Comparison of ENCODE assay signal across 10 cellular contexts in the genomic region with DNA sequence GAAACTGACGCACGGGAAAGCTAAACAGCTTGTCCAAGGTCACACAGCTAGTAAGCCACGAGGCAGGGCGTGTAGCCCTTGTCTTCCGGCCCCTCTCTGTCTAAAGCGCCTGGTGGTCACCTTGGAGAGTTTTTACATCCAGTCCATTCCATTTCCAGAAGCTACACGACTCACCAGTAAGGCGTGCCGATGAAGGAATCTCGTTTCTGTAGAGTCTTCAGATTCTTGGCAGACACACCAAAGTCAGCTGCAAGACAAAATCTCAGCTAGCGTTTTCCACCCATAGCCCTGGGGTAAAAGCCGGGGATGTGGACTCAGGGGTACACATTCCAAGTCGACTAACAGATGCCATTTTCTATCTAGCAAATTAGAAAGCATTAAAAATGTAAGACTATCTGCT.
DNase-seq lines count a peak whose midpoint lies in the region; ATAC-seq and TF ChIP-seq lines count a peak whose summit lies in the region.
"Had no signal": no experiment of that assay in that cellular context is flagged by ENCODE, and none has a peak within 500 bp of the region (broad histone marks: within the 10 kb centered on the region; RNA-seq: fewer than 3 reads in every experiment).

No MANE protein-coding gene starts in this region.

- H3K4me3 Mint-ChIP-seq in natural killer cell treated with Interleukin-12 subunit alpha and Interleukin-12 subunit beta and Interleukin-15 and Interleukin-18, amount 100 ng/mL, for 72 hours, result peak overlapping the region; percentile 17

- H3K9me2 ChIP-seq in OCI-LY1 (ENCODE audit: low read depth, low read length), result no peaks in the 10 kb centered on the region

- H3K9me3 ChIP-seq in BLaER1 treated with 17β-estradiol and CSF1 and Interleukin-3, amounts not matched to agents 10 nM and 100 nM (replicated peaks in 1 of 11), result no peaks in the 10 kb centered on the region
- H3K9me3 ChIP-seq in OCI-LY1 (ENCODE audit: low read length), result no peaks in the 10 kb centered on the region

- peaks cover 41 to 89% (median 60%) of the 10 kb centered on the region in 11 experiments for H3K36me3 ChIP-seq in BLaER1 treated with 17β-estradiol and CSF1 and Interleukin-3, amounts not matched to agents 10 nM and 100 nM
- H3K36me3 ChIP-seq in OCI-LY1 (ENCODE audit: insufficient read depth, low read length), result peaks cover 29% of the 10 kb centered on the region; the same call in 1 of the 2 replicates

- H3F3A ChIP-seq in OCI-LY1 (ENCODE audit: insufficient read depth, low read length), result 0 out of 2 replicates have a peak, but pooled peaks cover 6% of the 10 kb centered on the region

- peak overlapping the region; percentile 30 to 99 (median 57); a peak in 21 of 22 replicates for H3K4me2 ChIP-seq in BLaER1 treated with 17β-estradiol and CSF1 and Interleukin-3, amounts not matched to agents 10 nM and 100 nM
- peak overlapping the region; percentile 64 for H3K4me2 ChIP-seq in OCI-LY1 (ENCODE audit: low read length)

- peaks cover 57 to 97% (median 62%) of the 10 kb centered on the region in 10 experiments for H3K4me1 ChIP-seq in BLaER1 treated with 17β-estradiol and CSF1 and Interleukin-3, amounts not matched to agents 10 nM and 100 nM
- H3K4me1 ChIP-seq in OCI-LY1 (ENCODE audit: insufficient read depth, low read length, severe bottlenecking), result peaks cover 40% of the 10 kb centered on the region
- H3K4me1 ChIP-seq: parathyroid adenoma had no signal

- no peak overlapping the region for H3K4me3 ChIP-seq in BLaER1 treated with 17β-estradiol and CSF1 and Interleukin-3, amounts not matched to agents 10 nM and 100 nM
- H3K4me3 ChIP-seq in OCI-LY1 (ENCODE audit: low read depth, low read length, poor library complexity, severe bottlenecking) (peak overlapping the region; percentile 42), choroid plexus epithelial cell (ENCODE audit: low read depth, low read length) (no peak overlapping the region)

- peak overlapping the region in 10 of 11 experiments; percentile 2 to 32 (median 22); a peak in 12 of 22 replicates for H3K9ac ChIP-seq in BLaER1 treated with 17β-estradiol and CSF1 and Interleukin-3, amounts not matched to agents 10 nM and 100 nM
- H3K9ac ChIP-seq in OCI-LY1 (ENCODE audit: low read length), result peak overlapping the region; percentile 28; the same call in 1 of the 2 replicates
- H3K9ac ChIP-seq: parathyroid adenoma had no signal

- peak; percentile 89 for DNase-seq in choroid plexus epithelial cell (ENCODE audit: low read depth)
- no peak for DNase-seq in natural killer cell treated with Interleukin-12 subunit alpha and Interleukin-12 subunit beta and Interleukin-15 and Interleukin-18, amount 100 ng/mL, for 72 hours (ENCODE audit: low spot score)
- DNase-seq in NCI-H1930 (lab: John Stamatoyannopoulos, UW), result no peak
- DNase-seq in occipital lobe (lab: John Stamatoyannopoulos, UW), result no peak
- DNase-seq in left ventricle myocardium superior, result no peak
- DNase-seq: NCI-H187 treated with DMSO at 0.1 percent for 48 hours had no signal

- no peaks in the 10 kb centered on the region for H3K27me3 Mint-ChIP-seq in natural killer cell treated with Interleukin-12 subunit alpha and Interleukin-12 subunit beta and Interleukin-15 and Interleukin-18, amount 100 ng/mL, for 72 hours

- no peaks in the 10 kb centered on the region for H3K9me3 Mint-ChIP-seq in natural killer cell treated with Interleukin-12 subunit alpha and Interleukin-12 subunit beta and Interleukin-15 and Interleukin-18, amount 100 ng/mL, for 72 hours

- no peaks in the 10 kb centered on the region for H3K79me2 ChIP-seq in OCI-LY1 (ENCODE audit: insufficient read depth, low read length)
- H3K79me2 ChIP-seq: parathyroid adenoma had no signal

- H3K36me3 Mint-ChIP-seq in natural killer cell treated with Interleukin-12 subunit alpha and Interleukin-12 subunit beta and Interleukin-15 and Interleukin-18, amount 100 ng/mL, for 72 hours, result no peaks in the 10 kb centered on the region

- H3K27ac Mint-ChIP-seq in natural killer cell treated with Interleukin-12 subunit alpha and Interleukin-12 subunit beta and Interleukin-15 and Interleukin-18, amount 100 ng/mL, for 72 hours, result peak overlapping the region; percentile 27 to 54

- H3K4me1 Mint-ChIP-seq in natural killer cell treated with Interleukin-12 subunit alpha and Interleukin-12 subunit beta and Interleukin-15 and Interleukin-18, amount 100 ng/mL, for 72 hours (ENCODE audit: low read depth in 2 of 2), result peaks cover 53 to 55% of the 10 kb centered on the region in 2 donors

- intact Hi-C loops in left ventricle myocardium superior (cut with micrococcal nuclease), result no loop called here

- TF ChIP-seq CTCF in OCI-LY1 (IDR thresholded peaks at IDR 0.05; ENCODE audit: low read length) (no peak), choroid plexus epithelial cell (conservative IDR thresholded peaks at IDR 0.05; ENCODE audit: low read depth, low read length) (peak; percentile 30)

- H2AFZ ChIP-seq in OCI-LY1 (ENCODE audit: low read length), result no peak overlapping the region
- H2AFZ ChIP-seq: parathyroid adenoma had no signal

- ATAC-seq in natural killer cell treated with Interleukin-12 subunit alpha and Interleukin-12 subunit beta and Interleukin-15 and Interleukin-18, amount 100 ng/mL, for 72 hours, result no peak
- no peak for ATAC-seq in GM19328 (IDR thresholded peaks at IDR 0.05; ENCODE audit: unreplicated experiment)
- ATAC-seq in left ventricle myocardium superior, result no peak

- H3K27ac ChIP-seq in BLaER1 treated with 17β-estradiol and CSF1 and Interleukin-3, amounts not matched to agents 10 nM and 100 nM, result peak overlapping the region in 8 of 11 experiments; percentile 5 to 84 (median 40); a peak in 12 of 22 replicates
- peak overlapping the region; percentile 69 for H3K27ac ChIP-seq in OCI-LY1 (ENCODE audit: low read depth, low read length, poor library complexity, severe bottlenecking)
- H3K27ac ChIP-seq: parathyroid adenoma had no signal

- no peaks in the 10 kb centered on the region for H3K27me3 ChIP-seq in BLaER1 treated with 17β-estradiol and CSF1 and Interleukin-3, amounts not matched to agents 10 nM and 100 nM
- no peaks in the 10 kb centered on the region for H3K27me3 ChIP-seq in OCI-LY1 (ENCODE audit: insufficient read depth, low read length)

- peaks cover 0 to 87% (median 21%) of the 10 kb centered on the region in 11 experiments; a peak in 17 of 22 replicates for H4K20me1 ChIP-seq in BLaER1 treated with 17β-estradiol and CSF1 and Interleukin-3, amounts not matched to agents 10 nM and 100 nM
- no peaks in the 10 kb centered on the region for H4K20me1 ChIP-seq in OCI-LY1 (ENCODE audit: insufficient read depth, low read length)
